8 cellular contexts compared by ENCODE assay signal in the genomic region with DNA sequence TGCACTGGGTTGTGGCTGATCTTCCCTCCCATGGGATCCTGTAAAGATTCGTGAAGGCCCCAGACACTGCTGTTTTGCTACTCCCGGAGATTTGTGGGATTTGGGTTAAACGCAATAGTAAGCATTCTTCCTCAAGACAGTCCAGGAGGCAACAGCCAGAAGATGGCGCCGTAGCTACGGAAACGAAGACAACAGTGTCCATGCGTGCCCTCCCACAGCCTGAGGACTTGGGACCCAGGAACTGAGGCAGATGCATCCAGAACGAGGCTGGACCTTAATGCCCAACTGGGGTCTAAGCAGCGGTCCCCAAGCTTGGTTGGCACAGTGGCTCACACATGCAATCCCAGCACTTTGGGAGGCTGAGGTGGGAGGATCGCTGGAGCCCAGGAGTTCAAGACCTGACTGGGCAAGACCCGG. TPM values are rescaled to one million over a fixed set of nuclear protein-coding genes. Genes with fewer than 3 reads are reported as not detected.
A peak's percentile ranks its signal among the peaks of the same experiment; 100 is the strongest.
DNase-seq lines count a peak whose midpoint lies in the region; ATAC-seq and TF ChIP-seq lines count a peak whose summit lies in the region.

No MANE protein-coding gene starts in this region.

- H3K27me3 ChIP-seq in BLaER1, result no peaks in the 10 kb centered on the region
- H3K27me3 ChIP-seq in SJSA1 (replicated peaks), result no peaks in the 10 kb centered on the region
- no peaks in the 10 kb centered on the region for H3K27me3 ChIP-seq in fibroblast of lung (ENCODE audit: control insufficient read depth, insufficient read depth, low read length)

- H3K4me1 ChIP-seq in BLaER1 (peaks cover 45% of the 10 kb centered on the region), SJSA1 (replicated peaks) (no peaks in the 10 kb centered on the region), fibroblast of lung (ENCODE audit: control insufficient read depth, extremely low read depth, insufficient read depth, low read length) (no peaks in the 10 kb centered on the region)

- peaks cover 15% of the 10 kb centered on the region for H3K27me3 Mint-ChIP-seq in neural crest cell (ENCODE audit: low read depth)

- peak; percentile 63 to 67 for TF ChIP-seq CTCF in fibroblast of lung (conservative IDR thresholded peaks at IDR 0.05 in 1 of 2, IDR thresholded peaks at IDR 0.05 in 1 of 2; ENCODE audit: low read depth in 1 of 2, low read length in 2 of 2)
- peak; percentile 62 for TF ChIP-seq CTCF in neural crest cell (conservative IDR thresholded peaks at IDR 0.05)

- no peak overlapping the region for H3K27ac Mint-ChIP-seq in neural crest cell (ENCODE audit: unreplicated experiment)

- H3K36me3 Mint-ChIP-seq in neural crest cell (ENCODE audit: low read depth), result no peaks in the 10 kb centered on the region

- H2AFZ ChIP-seq in fibroblast of lung (ENCODE audit: low read length), result peak overlapping the region; percentile 73

- H3K79me2 ChIP-seq in fibroblast of lung (ENCODE audit: control insufficient read depth, insufficient read depth, low read length), result no peaks in the 10 kb centered on the region

- peak overlapping the region; percentile 73 for H3K27ac ChIP-seq in BLaER1
- no peak overlapping the region for H3K27ac ChIP-seq in SJSA1
- H3K27ac ChIP-seq in fibroblast of lung (ENCODE audit: insufficient read depth, low read length), result no peak overlapping the region

- H3K9me3 ChIP-seq in BLaER1 (no peaks in the 10 kb centered on the region), SJSA1 (replicated peaks) (no peaks in the 10 kb centered on the region), fibroblast of lung (ENCODE audit: control insufficient read depth, insufficient read depth, low read depth, low read length) (no peaks in the 10 kb centered on the region)

- H3K36me3 ChIP-seq in BLaER1 (no peaks in the 10 kb centered on the region), SJSA1 (no peaks in the 10 kb centered on the region), fibroblast of lung (ENCODE audit: control insufficient read depth, insufficient read depth, low read length) (no peaks in the 10 kb centered on the region)

- H3K4me3 ChIP-seq in BLaER1 (peak overlapping the region; percentile 47), SJSA1 (no peak overlapping the region), fibroblast of lung (replicated peaks in 1 of 4; ENCODE audit: control extremely low read depth in 1 of 4, insufficient read depth in 1 of 4, low read depth in 3 of 4, low read length in 4 of 4) (no peak overlapping the region)

- H3K9ac ChIP-seq in BLaER1, result peak overlapping the region; percentile 47
- H3K9ac ChIP-seq in fibroblast of lung (ENCODE audit: insufficient read depth, low read length), result no peak overlapping the region

- no peak overlapping the region for H3K4me3 Mint-ChIP-seq in neural crest cell

- ATAC-seq in HG03378 (IDR thresholded peaks at IDR 0.05; ENCODE audit: unreplicated experiment), result no peak
- ATAC-seq in GM18858 (IDR thresholded peaks at IDR 0.05; ENCODE audit: unreplicated experiment), result no peak

- H3K4me2 ChIP-seq in BLaER1 (peak overlapping the region; percentile 89), fibroblast of lung (ENCODE audit: extremely low read depth, insufficient read depth, low read length) (peak overlapping the region; percentile 33)

- H4K20me1 ChIP-seq in BLaER1, result peaks cover 11% of the 10 kb centered on the region; the same call in 1 of the 2 replicates
- no peaks in the 10 kb centered on the region for H4K20me1 ChIP-seq in fibroblast of lung (ENCODE audit: control insufficient read depth, extremely low read depth, insufficient read depth, low read length)

- no peaks in the 10 kb centered on the region for H3K9me3 Mint-ChIP-seq in neural crest cell

- DNase-seq in GOT3 (lab: John Stamatoyannopoulos, UW), result peak; percentile 20
- DNase-seq in SJSA1 (ENCODE audit: low read depth in 1 of 2, low spot score in 2 of 2), result peak; percentile 45 to 72
- DNase-seq in fibroblast of lung (ENCODE audit: low read depth in 2 of 2), result peak; percentile 8 to 77
- DNase-seq in neural crest cell (ENCODE audit: low read depth, low spot score), result peak; percentile 59
- no peak for DNase-seq in occipital lobe (lab: John Stamatoyannopoulos, UW)

- no peaks in the 10 kb centered on the region for H3K4me1 Mint-ChIP-seq in neural crest cell

RNA-seq across cellular contexts. Expression of a gene that starts 57.6 kb away (rescaled TPM):
- 7.0 and 8.1 TPM in 2 replicates for total RNA-seq in SJSA1 (2014; rRNA removed; shearing (Covaris generic))
- total RNA-seq in fibroblast of lung (11.3 and 12.1 TPM in 2 replicates), neural crest cell (33.8 and 35.4 TPM in 2 replicates), occipital lobe (33.7 TPM)
- polyA plus RNA-seq in fibroblast of lung, result 15.6 and 17.8 TPM in 2 replicates
- 7.4 and 7.7 TPM in 2 replicates for polyA plus RNA-seq in fibroblast of lung (2012)
- polyA minus RNA-seq in fibroblast of lung (ENCODE audit: low replicate concordance), result 3.2 and 8.2 TPM in 2 replicates
